ENCODE assay signal across 8 cellular contexts in genomic region chrX:130165703-130166502, GRCh38. TPM values are rescaled to one million over a fixed set of nuclear protein-coding genes. Genes with fewer than 3 reads are reported as not detected.
DNase-seq lines count a peak whose midpoint lies in the region; ATAC-seq and TF ChIP-seq lines count a peak whose summit lies in the region.

Gene AIFM1 (minus strand): TSS chrX:130165841. CDS start chrX:130165656, 185 bp downstream.

- H2AFZ ChIP-seq in hepatocyte = peak within 1 kb of the TSS; percentile 57

- TF ChIP-seq CTCF in hepatocyte (IDR thresholded peaks at IDR 0.05; ENCODE audit: poor library complexity) = no peak

- ATAC-seq in GM18508 (IDR thresholded peaks at IDR 0.05; ENCODE audit: insufficient read depth, unreplicated experiment) (peak; percentile 78), HG03025 (IDR thresholded peaks at IDR 0.05; ENCODE audit: low FRiP score, unreplicated experiment) (peak; percentile 86)

- peak within 1 kb of the TSS; percentile 96 for H3K27ac ChIP-seq in hepatocyte

- no peaks in the 10 kb centered on the region for H3K36me3 ChIP-seq in hepatocyte (replicated peaks; ENCODE audit: insufficient read depth, low read depth)

- H3K79me2 ChIP-seq in hepatocyte = peaks cover 29% of the 10 kb centered on the region

- no peaks in the 10 kb centered on the region for H4K20me1 ChIP-seq in hepatocyte (ENCODE audit: insufficient read depth, poor library complexity, severe bottlenecking)

- H3K4me1 ChIP-seq in hepatocyte (ENCODE audit: insufficient read depth) = peaks cover 8% of the 10 kb centered on the region

- no peaks in the 10 kb centered on the region for H3K27me3 ChIP-seq in hepatocyte

- no peaks in the 10 kb centered on the region for H3K9me3 ChIP-seq in hepatocyte (ENCODE audit: low read depth)

- peak within 1 kb of the TSS; percentile 82 for H3K4me2 ChIP-seq in hepatocyte

- no peaks in the 10 kb centered on the region for H3K9me2 ChIP-seq in hepatocyte (replicated peaks; ENCODE audit: insufficient read depth)

- WGBS in hepatocyte (ENCODE audit: low lambda C conversion rate, missing lambda C conversion rate) = 43% methylated on average over 50 of the region's 50 CpGs

- H3K4me3 ChIP-seq in hepatocyte = peak within 1 kb of the TSS; percentile 47

- peak; percentile 83 to 88 for DNase-seq in NCI-H2081 (lab: John Stamatoyannopoulos, UW)
- DNase-seq in T1000 (lab: John Stamatoyannopoulos, UW) = peak; percentile 71
- DNase-seq in astrocyte of the hippocampus (ENCODE audit: low read depth, low spot score) = peak; percentile 97
- peak; percentile 94 for DNase-seq in hepatocyte (ENCODE audit: low spot score)
- DNase-seq in renal cortical epithelial cell (ENCODE audit: low read depth) = peak; percentile 90
- no peak for DNase-seq in 8988T

RNA-seq across cellular contexts. Expression of gene AIFM1, which starts in this region (rescaled TPM):
- 54.9 and 60.0 TPM in 2 replicates for total RNA-seq in hepatocyte
- 65.2 and 70.8 TPM in 2 replicates for polyA plus RNA-seq in hepatocyte
- total RNA-seq in renal cortical epithelial cell = 22.1 and 60.4 TPM in 2 replicates
